In the genomic region with DNA sequence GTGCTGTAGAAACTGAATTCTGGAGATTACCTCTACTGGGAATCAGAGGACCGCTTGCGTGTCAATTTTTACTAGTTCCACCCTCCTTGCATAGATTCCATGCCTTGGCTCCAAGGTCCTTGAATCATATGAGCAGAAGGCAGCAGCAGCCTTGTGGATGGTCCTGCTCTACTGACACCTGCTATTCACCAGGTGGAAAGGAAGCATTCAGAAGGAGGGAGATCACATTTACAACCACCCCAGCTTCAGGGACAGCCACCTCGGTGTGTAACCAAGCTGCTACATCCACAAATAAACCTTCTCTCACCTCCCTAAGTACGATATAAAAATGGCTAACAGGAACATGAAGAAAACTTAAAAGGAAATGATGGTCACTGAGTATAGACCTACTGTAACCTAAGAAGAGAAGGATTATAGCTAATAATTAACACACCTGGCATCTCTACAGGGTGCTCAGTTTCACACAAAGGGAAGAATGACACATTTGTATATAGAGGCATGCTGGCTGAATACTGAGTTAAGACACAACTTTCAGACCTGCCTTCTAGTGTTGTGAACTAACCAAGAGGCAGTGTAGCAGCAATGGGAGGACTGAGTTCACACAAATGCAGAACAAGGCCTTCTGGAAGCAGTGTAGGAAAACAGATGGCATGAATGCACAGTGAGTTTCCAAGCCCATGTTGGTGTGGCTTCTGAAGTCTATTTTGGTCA, we compare ENCODE assay signal across 1 cellular context.
TF ChIP-seq lines count a peak whose summit lies in the region.

No MANE protein-coding gene starts in this region.

TF ChIP-seq in A549, 52 proteins besides CTCF, POLR2A, EP300 and RAD21 (continued from another document):
- TF ChIP-seq, protein P1, sequence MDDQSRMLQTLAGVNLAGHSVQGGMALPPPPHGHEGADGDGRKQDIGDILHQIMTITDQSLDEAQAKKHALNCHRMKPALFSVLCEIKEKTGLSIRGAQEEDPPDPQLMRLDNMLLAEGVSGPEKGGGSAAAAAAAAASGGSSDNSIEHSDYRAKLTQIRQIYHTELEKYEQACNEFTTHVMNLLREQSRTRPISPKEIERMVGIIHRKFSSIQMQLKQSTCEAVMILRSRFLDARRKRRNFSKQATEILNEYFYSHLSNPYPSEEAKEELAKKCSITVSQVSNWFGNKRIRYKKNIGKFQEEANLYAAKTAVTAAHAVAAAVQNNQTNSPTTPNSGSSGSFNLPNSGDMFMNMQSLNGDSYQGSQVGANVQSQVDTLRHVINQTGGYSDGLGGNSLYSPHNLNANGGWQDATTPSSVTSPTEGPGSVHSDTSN (IDR thresholded peaks at IDR 0.05): no peak
- TF ChIP-seq TFCP2L1 (CRISPR knock-in tag; IDR thresholded peaks at IDR 0.05): no peak
- TF ChIP-seq BHLHE40 (IDR thresholded peaks at IDR 0.05; ENCODE audit: low read depth, low read length): no peak
- TF ChIP-seq EHMT2 (IDR thresholded peaks at IDR 0.05; ENCODE audit: low read depth): no peak
- TF ChIP-seq NFE2L2 (conservative IDR thresholded peaks at IDR 0.05; ENCODE audit: low read length): no peak
- TF ChIP-seq SREBF2 (IDR thresholded peaks at IDR 0.05): no peak
- TF ChIP-seq SMC3 (IDR thresholded peaks at IDR 0.05): no peak
- no peak for TF ChIP-seq KDM5A (IDR thresholded peaks at IDR 0.05)
- TF ChIP-seq ZSCAN20 (CRISPR knock-in tag; IDR thresholded peaks at IDR 0.05): no peak
- TF ChIP-seq, protein P2, sequence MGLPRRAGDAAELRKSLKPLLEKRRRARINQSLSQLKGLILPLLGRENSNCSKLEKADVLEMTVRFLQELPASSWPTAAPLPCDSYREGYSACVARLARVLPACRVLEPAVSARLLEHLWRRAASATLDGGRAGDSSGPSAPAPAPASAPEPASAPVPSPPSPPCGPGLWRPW (IDR thresholded peaks at IDR 0.05): no peak
- TF ChIP-seq RCOR1 (IDR thresholded peaks at IDR 0.05; ENCODE audit: low read depth, low read length): no peak
- TF ChIP-seq FOSB (CRISPR knock-in tag; IDR thresholded peaks at IDR 0.05): no peak
